8 cellular contexts compared by ENCODE assay signal in the genomic region with DNA sequence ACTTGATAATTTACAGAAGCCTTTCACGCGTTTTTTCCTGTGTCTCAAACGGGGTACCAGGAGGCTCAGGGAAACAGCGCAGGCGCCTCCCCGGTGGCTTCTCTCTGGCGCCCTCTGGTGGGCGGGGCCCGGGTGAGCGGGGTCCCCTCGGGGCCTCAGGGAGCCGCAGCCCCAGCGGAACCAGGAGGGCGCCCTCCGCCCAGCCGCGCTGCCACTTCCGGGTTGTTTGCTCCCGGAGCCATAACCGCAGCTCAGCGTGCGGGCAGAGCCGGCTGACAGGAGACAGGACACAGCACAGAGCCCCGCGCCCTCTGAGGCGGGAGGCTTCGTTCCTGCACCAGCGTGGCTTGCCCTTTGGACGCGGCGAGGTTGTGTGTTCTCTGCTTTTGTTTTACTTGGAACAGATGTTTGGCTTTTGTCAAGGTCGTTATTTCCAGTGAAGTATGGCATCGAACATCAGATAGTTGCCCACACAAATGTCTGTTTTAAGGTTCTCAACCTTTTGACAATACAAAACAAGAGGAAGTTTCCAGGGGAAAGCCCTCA. TPM values are rescaled to one million over a fixed set of nuclear protein-coding genes. Genes with fewer than 3 reads are reported as not detected.
A peak's percentile ranks its signal among the peaks of the same experiment; 100 is the strongest.
DNase-seq lines count a peak whose midpoint lies in the region; ATAC-seq lines count a peak whose summit lies in the region.

No MANE protein-coding gene starts in this region.

- peak overlapping the region; percentile 27 to 63 (median 44) for H3K9ac ChIP-seq in skeletal muscle tissue (ENCODE audit: low read depth in 1 of 3, low read length in 3 of 3)

- peaks cover 4% of the 10 kb centered on the region for H3K36me3 Mint-ChIP-seq in activated naive CD8-positive, alpha-beta T cell treated with anti-CD3 and anti-CD28 coated beads, Interleukin-2, amount 50 U/mL, for 24 hours (ENCODE audit: low read depth)

- H3K36me3 ChIP-seq in skeletal muscle tissue (ENCODE audit: control insufficient read depth in 3 of 3, insufficient read depth in 3 of 3, low read length in 3 of 3) = no peaks in the 10 kb centered on the region

- H3K9me3 ChIP-seq in right cardiac atrium (ENCODE audit: control insufficient read depth, low read length) (peaks cover 2% of the 10 kb centered on the region), skeletal muscle tissue (ENCODE audit: control insufficient read depth in 3 of 3, low read length in 3 of 3) (peaks cover 0 to 5% (median 4%) of the 10 kb centered on the region in 3 donors)

- H3K4me3 ChIP-seq in Jurkat, Clone E6-1 (ENCODE audit: low read length) = peak overlapping the region; percentile 54
- H3K4me3 ChIP-seq in right cardiac atrium (ENCODE audit: low read length) (peak overlapping the region; percentile 30), skeletal muscle tissue (ENCODE audit: low read length in 3 of 3) (peak overlapping the region; percentile 66 to 74 (median 70))

- H3K27ac Mint-ChIP-seq in activated naive CD8-positive, alpha-beta T cell treated with anti-CD3 and anti-CD28 coated beads, Interleukin-2, amount 50 U/mL, for 24 hours = peak overlapping the region; percentile 25

- H3K4me1 ChIP-seq in right cardiac atrium (ENCODE audit: control insufficient read depth, insufficient read depth, low read length) = no peaks in the 10 kb centered on the region
- peaks cover 0 to 10% (median 3%) of the 10 kb centered on the region in 3 donors for H3K4me1 ChIP-seq in skeletal muscle tissue (ENCODE audit: control insufficient read depth in 3 of 3, insufficient read depth in 3 of 3, low read length in 3 of 3)

- H3K4me3 Mint-ChIP-seq in activated naive CD8-positive, alpha-beta T cell treated with anti-CD3 and anti-CD28 coated beads, Interleukin-2, amount 50 U/mL, for 24 hours = peak overlapping the region; percentile 71

- H3K9me3 Mint-ChIP-seq in activated naive CD8-positive, alpha-beta T cell treated with anti-CD3 and anti-CD28 coated beads, Interleukin-2, amount 50 U/mL, for 24 hours = peaks cover 16% of the 10 kb centered on the region

- peaks cover 9% of the 10 kb centered on the region for H3K27me3 Mint-ChIP-seq in activated naive CD8-positive, alpha-beta T cell treated with anti-CD3 and anti-CD28 coated beads, Interleukin-2, amount 50 U/mL, for 24 hours

- H3K27me3 ChIP-seq in right cardiac atrium (ENCODE audit: control insufficient read depth, insufficient read depth) (no peaks in the 10 kb centered on the region), skeletal muscle tissue (ENCODE audit: control insufficient read depth in 3 of 3, insufficient read depth in 3 of 3, low read length in 3 of 3) (no peaks in the 10 kb centered on the region)

- DNase-seq in ELR (ENCODE audit: low read depth) = peak; percentile 77
- peak; percentile 77 for DNase-seq in Jurkat, Clone E6-1 (ENCODE audit: low read depth, low spot score)
- DNase-seq in T follicular helper cell (ENCODE audit: low read depth) = peak; percentile 79
- peak; percentile 97 for DNase-seq in activated naive CD8-positive, alpha-beta T cell treated with anti-CD3 and anti-CD28 coated beads, Interleukin-2, amount 50 U/mL, for 24 hours
- DNase-seq in right cardiac atrium = peak; percentile 82 to 92 (median 92)

- ATAC-seq in GM21526 (IDR thresholded peaks at IDR 0.05; ENCODE audit: low FRiP score, unreplicated experiment) (peak; percentile 98), right cardiac atrium (peak; percentile 98 to 99), HG02840 (IDR thresholded peaks at IDR 0.05; ENCODE audit: low FRiP score, unreplicated experiment) (no peak)
- peak; percentile 100 for ATAC-seq in activated naive CD8-positive, alpha-beta T cell treated with anti-CD3 and anti-CD28 coated beads, Interleukin-2, amount 50 U/mL, for 24 hours

- intact Hi-C loops in right cardiac atrium (cut with DNase I) = loop anchor here in 1 of 4 donors (10.0 kb wide), 1 partner anchor 195 kb away; no protein-coding TSS in a partner anchor

- WGBS in right cardiac atrium = 3% methylated on average over 33 of the region's 33 CpGs

- peaks cover 15% of the 10 kb centered on the region for H3K4me1 Mint-ChIP-seq in activated naive CD8-positive, alpha-beta T cell treated with anti-CD3 and anti-CD28 coated beads, Interleukin-2, amount 50 U/mL, for 24 hours

- H3K27ac ChIP-seq in right cardiac atrium (ENCODE audit: low read length) (no peak overlapping the region), skeletal muscle tissue (ENCODE audit: low read depth, low read length) (no peak overlapping the region)

RNA-seq across cellular contexts. Expression of a gene that starts 6.9 kb away (rescaled TPM):
- polyA plus RNA-seq in Jurkat, Clone E6-1 (2012; ENCODE audit: insufficient read depth, insufficient read length) = not detected
- 1 to 10 TPM in 3 of 4 donors, under 1 TPM in 1; 0.80 to 1.3 (median 1.2) TPM for total RNA-seq in right cardiac atrium
- polyA plus RNA-seq in right cardiac atrium = 0.36 TPM
- 1.0 TPM for total RNA-seq in skeletal muscle tissue

RNA-seq across cellular contexts. Expression of a gene that starts 45.1 kb away (rescaled TPM):
- polyA plus RNA-seq in Jurkat, Clone E6-1 (2012; ENCODE audit: insufficient read depth, insufficient read length) = not detected
- total RNA-seq in right cardiac atrium (1 to 10 TPM in 1 of 4 donors, under 1 TPM in 2, not detected in 1; 0.09 to 1.6 (median 0.37) TPM), skeletal muscle tissue (not detected)
- 0.34 TPM for polyA plus RNA-seq in right cardiac atrium
